In the genomic region with DNA sequence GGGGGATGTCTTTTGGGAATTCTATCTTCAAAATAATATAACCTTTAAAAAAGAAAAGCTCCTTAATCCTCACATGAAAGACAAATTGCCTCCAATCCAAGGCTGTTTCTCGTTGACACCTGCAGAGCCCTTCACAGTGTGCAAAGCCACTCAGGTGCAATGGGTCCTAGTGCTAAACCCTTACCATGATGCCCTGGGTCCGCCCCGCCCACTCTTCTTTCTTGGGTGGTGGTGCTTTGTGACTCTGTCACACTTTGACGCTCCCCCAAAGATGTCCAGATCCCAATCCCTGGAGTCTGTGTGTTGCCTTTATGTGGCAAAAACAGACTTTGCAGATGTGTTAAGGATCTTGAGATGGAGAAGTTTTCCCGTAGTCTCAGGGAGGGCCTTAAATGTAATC, we compare ENCODE assay signal across 28 cellular contexts. TPM values are rescaled to one million over a fixed set of nuclear protein-coding genes. Genes with fewer than 3 reads are reported as not detected.
DNase-seq lines count a peak whose midpoint lies in the region; ATAC-seq, FAIRE-seq and TF ChIP-seq lines count a peak whose summit lies in the region.
"Had no signal": no experiment of that assay in that cellular context is flagged by ENCODE, and none has a peak within 500 bp of the region (broad histone marks: within the 10 kb centered on the region; RNA-seq: fewer than 3 reads in every experiment).

No MANE protein-coding gene starts in this region.

- H3K4me1 ChIP-seq in breast epithelium: peaks cover 5 to 7% of the 10 kb centered on the region in 2 donors
- peaks cover 18 to 24% (median 20%) of the 10 kb centered on the region in 3 donors for H3K4me1 ChIP-seq in pancreas
- H3K4me1 ChIP-seq in uterus: no peaks in the 10 kb centered on the region

- CTCF ChIA-PET in MCF 10A (lab: Yijun Ruan, JAX): interaction anchor here (0.7 to 0.8 kb wide), 2 partner anchors 11 to 1278 kb away, joined by 3 read pairs; no protein-coding TSS in a partner anchor

- TF ChIP-seq POLR2A in breast epithelium (IDR thresholded peaks at IDR 0.05) (no peak), uterus (IDR thresholded peaks at IDR 0.05) (no peak)

- intact Hi-C loops in breast epithelium (cut with DNase I; ENCODE audit: low total_unique reads): no loop called here
- intact Hi-C loops in MCF 10A (cut with micrococcal nuclease): no loop called here
- intact Hi-C loops in dorsolateral prefrontal cortex (cut with DNase I): loop anchor here in 1 of 2 donors (5.0 kb wide), 1 partner anchor 33 kb away; no protein-coding TSS in a partner anchor
- intact Hi-C loops in pancreas (cut with DNase I): no loop called here
- intact Hi-C loops in uterus (cut with DNase I; ENCODE audit: low total_unique reads): no loop called here

- POLR2A ChIA-PET in MCF 10A (lab: Yijun Ruan, JAX): no interaction called here

- BruUV-seq in MCF 10A (replicated peaks; lab: Mats Ljungman, UMichigan): no TSS peak

- H3K27me3 ChIP-seq in breast epithelium (no peaks in the 10 kb centered on the region), dorsolateral prefrontal cortex (no peaks in the 10 kb centered on the region), pancreas (no peaks in the 10 kb centered on the region), uterus (no peaks in the 10 kb centered on the region)
- H3K27me3 ChIP-seq: colonic mucosa, ovary had no signal

- H3K4me3 Mint-ChIP-seq in MCF 10A (ENCODE audit: unreplicated experiment): no peak overlapping the region
- H3K4me3 Mint-ChIP-seq in activated T-cell treated with anti-CD3 and anti-CD28 coated beads, Interleukin-2, amount 50 U/mL, for 4 hours: no peak overlapping the region
- H3K4me3 Mint-ChIP-seq: activated naive CD8-positive, alpha-beta T cell; CD4-positive, alpha-beta T cell; effector memory CD8-positive, alpha-beta T cell had no signal

- no peaks in the 10 kb centered on the region for H3K27me3 Mint-ChIP-seq in MCF 10A (ENCODE audit: insufficient read depth, unreplicated experiment)
- peaks cover 20% of the 10 kb centered on the region for H3K27me3 Mint-ChIP-seq in activated T-cell treated with anti-CD3 and anti-CD28 coated beads, Interleukin-2, amount 50 U/mL, for 4 hours (ENCODE audit: low read depth)

- DNase-seq in breast epithelium (ENCODE audit: low spot score in 2 of 2) (peak in 1 of 2 donors; percentile 15), MCF 10A (ENCODE audit: unreplicated experiment) (no peak), dorsolateral prefrontal cortex (no peak), pancreas (no peak), uterus (peak in 1 of 2 donors; percentile 1), cerebellar nuclear complex (lab: John Stamatoyannopoulos, UW) (no peak), SKM-1 (lab: John Stamatoyannopoulos, UW; ENCODE audit: unreplicated experiment) (no peak)
- no peak for DNase-seq in activated T-cell treated with anti-CD3 and anti-CD28 coated beads, Interleukin-2, amount 50 U/mL, for 4 hours
- DNase-seq: activated CD4-positive, alpha-beta T cell treated with anti-CD3 and anti-CD28 coated beads, Interleukin-2, amount 50 U/mL, for 48 hours; activated CD4-positive, CD25-positive, alpha-beta regulatory T cell treated with anti-CD3 and anti-CD28 coated beads, Interleukin-2, amount 50 U/mL, for 72 hours; anterior cingulate cortex; CD4-positive, alpha-beta T cell; colonic mucosa; DND-41; effector memory CD8-positive, alpha-beta T cell; glutamatergic neuron; Kasumi-1; NCI-H1417 treated with DMSO at 0.1 percent for 48 hours; NCI-H2029 treated with DMSO at 0.1 percent for 48 hours; ovary; PC-9; retina; SHP77; stimulated activated CD4-positive, alpha-beta T cell treated with anti-CD3 and anti-CD28 coated beads, Interleukin-1b, Interleukin-23, amount 100 ng/mL, for 48 hours; stimulated activated naive CD8-positive, alpha-beta T cell treated with anti-CD3 and anti-CD28 coated beads, Interleukin-15, Interleukin-2, amounts not matched to agents 100 U/mL and 50 U/mL, for 24 hours had no signal

- H3K4me3 ChIP-seq in breast epithelium: no peak overlapping the region
- no peak overlapping the region for H3K4me3 ChIP-seq in dorsolateral prefrontal cortex
- H3K4me3 ChIP-seq in pancreas: no peak overlapping the region
- H3K4me3 ChIP-seq in uterus: no peak overlapping the region
- H3K4me3 ChIP-seq: colonic mucosa, ovary, PC-9 had no signal

- no peak overlapping the region for H3K27ac Mint-ChIP-seq in MCF 10A (ENCODE audit: low read depth, unreplicated experiment)
- H3K27ac Mint-ChIP-seq: activated naive CD8-positive, alpha-beta T cell; activated T-helper 2 cell treated with anti-CD3 and anti-CD28 coated beads, Interferon-gamma antibody, Interleukin-2, Interleukin-4, amounts not matched to agents 10 μg/mL and 5 μg/mL and 100 μg/mL, durations not matched to agents 14 hours and 24 hours and 36 hours; CD4-positive, alpha-beta T cell; effector memory CD8-positive, alpha-beta T cell had no signal

- H3K36me3 ChIP-seq in breast epithelium (no peaks in the 10 kb centered on the region), pancreas (no peaks in the 10 kb centered on the region), uterus (no peaks in the 10 kb centered on the region)
- H3K36me3 ChIP-seq: colonic mucosa, ovary had no signal

- FAIRE-seq in pancreas (lab: Jason Lieb, UNC): no peak
- FAIRE-seq: D721Med had no signal

- WGBS in pancreas, 2 donors: 89% methylated on average over 5 of the region's 5 CpGs

- no peak for ATAC-seq in pancreas
- ATAC-seq in activated T-cell treated with anti-CD3 and anti-CD28 coated beads, Interleukin-2, amount 50 U/mL, for 4 hours: no peak
- ATAC-seq: effector memory CD8-positive, alpha-beta T cell; stimulated activated naive CD8-positive, alpha-beta T cell treated with anti-CD3 and anti-CD28 coated beads, Interleukin-15, Interleukin-2, amounts not matched to agents 100 U/mL and 50 U/mL, for 24 hours had no signal

- peaks cover 18% of the 10 kb centered on the region for H3K4me1 Mint-ChIP-seq in MCF 10A (ENCODE audit: insufficient read depth, unreplicated experiment)
- no peaks in the 10 kb centered on the region for H3K4me1 Mint-ChIP-seq in activated T-cell treated with anti-CD3 and anti-CD28 coated beads, Interleukin-2, amount 50 U/mL, for 4 hours (ENCODE audit: low read depth)

- peak overlapping the region; percentile 88 to 90 for H3K27ac ChIP-seq in breast epithelium
- H3K27ac ChIP-seq in dorsolateral prefrontal cortex: peak overlapping the region in 54 of 59 donors; percentile 27 to 100 (median 85)
- H3K27ac ChIP-seq in pancreas: peak overlapping the region; percentile 70 to 82 (median 81)
- peak overlapping the region; percentile 40 to 49 for H3K27ac ChIP-seq in uterus
- H3K27ac ChIP-seq: PC-9 had no signal

- no peaks in the 10 kb centered on the region for H3K36me3 Mint-ChIP-seq in MCF 10A (ENCODE audit: insufficient read depth, unreplicated experiment)
- H3K36me3 Mint-ChIP-seq in activated T-cell treated with anti-CD3 and anti-CD28 coated beads, Interleukin-2, amount 50 U/mL, for 4 hours (ENCODE audit: insufficient read depth): no peaks in the 10 kb centered on the region

- H3K9me3 ChIP-seq in breast epithelium (no peaks in the 10 kb centered on the region), pancreas (no peaks in the 10 kb centered on the region), uterus (no peaks in the 10 kb centered on the region)
- H3K9me3 ChIP-seq: colonic mucosa, ovary had no signal

- TF ChIP-seq CTCF in breast epithelium (IDR thresholded peaks at IDR 0.05): no peak
- no peak for TF ChIP-seq CTCF in MCF 10A (IDR thresholded peaks at IDR 0.05; ENCODE audit: unreplicated experiment)
- TF ChIP-seq CTCF in dorsolateral prefrontal cortex (IDR thresholded peaks at IDR 0.05 in 54 of 56, conservative IDR thresholded peaks at IDR 0.05 in 2 of 56; ENCODE audit: low read depth in 1 of 56, partially characterized antibody in 56 of 56): no peak
- TF ChIP-seq CTCF in pancreas (IDR thresholded peaks at IDR 0.05): no peak
- TF ChIP-seq CTCF in uterus (IDR thresholded peaks at IDR 0.05): no peak

- no peaks in the 10 kb centered on the region for H3K9me3 Mint-ChIP-seq in MCF 10A (ENCODE audit: unreplicated experiment)
- no peaks in the 10 kb centered on the region for H3K9me3 Mint-ChIP-seq in activated T-cell treated with anti-CD3 and anti-CD28 coated beads, Interleukin-2, amount 50 U/mL, for 4 hours
- H3K9me3 Mint-ChIP-seq: activated T-helper 2 cell treated with anti-CD3 and anti-CD28 coated beads, Interferon-gamma antibody, Interleukin-2, Interleukin-4, amounts not matched to agents 10 μg/mL and 5 μg/mL and 100 μg/mL, durations not matched to agents 14 hours and 24 hours and 36 hours; CD4-positive, alpha-beta T cell; effector memory CD8-positive, alpha-beta T cell had no signal

RNA-seq across cellular contexts. Expression of a gene that starts 29.7 kb away (rescaled TPM):
- 10 to 100 TPM; 23.7 to 73.6 (median 48.5) TPM for total RNA-seq in breast epithelium
- total RNA-seq in MCF 10A (2022): 15.7 and 17.9 TPM in 2 replicates
- 100 to 1,000 TPM in 37 of 120 experiments, 10 to 100 TPM in 83; 22.3 to 262 (median 78.6) TPM for total RNA-seq in dorsolateral prefrontal cortex
- 10 to 100 TPM; 50.0 to 78.1 (median 68.2) TPM for total RNA-seq in pancreas
- polyA plus RNA-seq in pancreas: 10 to 100 TPM; 17.4 to 21.3 TPM
- total RNA-seq in uterus: 10 to 100 TPM in 2 of 4 donors, 1 to 10 TPM in 2; 5.0 to 55.0 (median 12.4) TPM
- total RNA-seq in activated T-cell treated with anti-CD3 and anti-CD28 coated beads, Interleukin-2, amount 50 U/mL, for 4 hours: 1 to 10 TPM in 1 of 3 donors, under 1 TPM in 2; 0.71 to 1.3 (median 0.71) TPM
